In the genomic region with DNA sequence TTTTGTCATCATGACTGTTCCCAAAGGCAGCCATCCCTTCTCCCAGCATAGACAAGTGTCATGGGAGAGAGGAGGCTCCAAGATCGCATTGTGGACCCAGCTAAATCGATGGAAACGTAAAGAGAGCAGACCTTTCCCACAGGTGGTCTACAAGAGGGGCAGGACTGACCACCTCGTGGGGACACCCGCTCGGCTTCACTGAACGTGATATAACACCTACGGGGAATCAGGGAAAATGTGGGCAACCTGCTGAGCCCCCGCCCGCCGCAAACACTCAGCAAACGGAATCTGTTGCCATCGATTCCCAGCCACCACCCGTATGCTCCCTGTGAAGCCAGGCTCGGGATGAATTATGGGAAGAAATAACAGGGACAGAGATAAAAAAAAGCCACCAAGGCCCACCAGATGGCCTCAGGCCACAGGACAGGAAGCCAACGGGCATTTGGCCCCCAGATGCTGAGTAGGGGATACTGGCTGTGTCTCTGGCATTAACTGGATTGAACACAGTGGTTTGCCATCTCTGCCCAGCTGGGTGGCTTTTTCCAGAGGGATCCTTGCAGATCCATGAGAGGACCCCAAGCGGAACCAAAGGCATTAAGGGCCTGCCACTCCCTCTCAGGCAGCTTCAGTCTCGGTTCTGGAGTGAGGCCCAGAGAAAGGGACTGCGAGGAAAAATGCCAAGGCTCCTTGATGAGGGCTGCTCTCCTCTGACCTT, we compare ENCODE assay signal across 22 cellular contexts. TPM values are rescaled to one million over a fixed set of nuclear protein-coding genes. Genes with fewer than 3 reads are reported as not detected.
A peak's percentile ranks its signal among the peaks of the same experiment; 100 is the strongest.
DNase-seq lines count a peak whose midpoint lies in the region; ATAC-seq and TF ChIP-seq lines count a peak whose summit lies in the region.
"Had no signal": no experiment of that assay in that cellular context is flagged by ENCODE, and none has a peak within 500 bp of the region (broad histone marks: within the 10 kb centered on the region; RNA-seq: fewer than 3 reads in every experiment).

No MANE protein-coding gene starts in this region.

- H4K20me1 ChIP-seq in OCI-LY1 (ENCODE audit: insufficient read depth, low read length) (no peaks in the 10 kb centered on the region), osteoblast (ENCODE audit: insufficient read depth, low read length) (no peaks in the 10 kb centered on the region)

- no peaks in the 10 kb centered on the region for H3K9me2 ChIP-seq in OCI-LY1 (ENCODE audit: low read depth, low read length)

- H3K4me1 Mint-ChIP-seq in stimulated activated memory B cell treated with anti-CD40 and anti-IgM and Interleukin-4, amounts not matched to agents 10 μg/mL and 1 μg/mL and 100 μg/mL, for 72 hours = no peaks in the 10 kb centered on the region
- H3K4me1 Mint-ChIP-seq: B cell; CD4-positive, CD25-positive, alpha-beta regulatory T cell; GM23338; IgD-negative memory B cell had no signal

- in situ Hi-C loops in GM13976 (cut with MboI; ENCODE audit: low sequenced_read_pairs, unreplicated experiment) = no loop called here

- DNase-seq in caudate nucleus (lab: John Stamatoyannopoulos, UW) (no peak), medulla oblongata (ENCODE audit: extremely low spot score) (peak; percentile 9), osteoblast (ENCODE audit: insufficient read length, low spot score, missing footprints) (peak; percentile 52), GM13976 (ENCODE audit: low spot score) (no peak), foreskin melanocyte (no peak), D341Med (ENCODE audit: low spot score) (no peak)
- DNase-seq: Caco-2; CD4-positive, CD25-positive, alpha-beta regulatory T cell; DMS153; DMS79; GDM1; H7; HFFc6; KG1 had no signal

- peak overlapping the region; percentile 5 for H3K27ac ChIP-seq in OCI-LY1 (ENCODE audit: low read depth, low read length, poor library complexity, severe bottlenecking)
- H3K27ac ChIP-seq in caudate nucleus (ENCODE audit: low read depth, low read length) = peak overlapping the region; percentile 58
- H3K27ac ChIP-seq in osteoblast (ENCODE audit: low read depth, low read length) = no peak overlapping the region
- H3K27ac ChIP-seq: BLaER1 treated with 17β-estradiol and CSF1 and Interleukin-3, amounts not matched to agents 10 nM and 100 nM had no signal

- H3K4me2 ChIP-seq in OCI-LY1 (ENCODE audit: low read length) (no peak overlapping the region), osteoblast (ENCODE audit: insufficient read depth, low read length) (no peak overlapping the region)
- H3K4me2 ChIP-seq: BLaER1 treated with 17β-estradiol and CSF1 and Interleukin-3, amounts not matched to agents 10 nM and 100 nM; GM23338 had no signal

- H3K4me3 ChIP-seq in OCI-LY1 (ENCODE audit: low read depth, low read length, poor library complexity, severe bottlenecking) = no peak overlapping the region
- no peak overlapping the region for H3K4me3 ChIP-seq in osteoblast (ENCODE audit: insufficient read depth, low read length)
- H3K4me3 ChIP-seq: BLaER1 treated with 17β-estradiol and CSF1 and Interleukin-3, amounts not matched to agents 10 nM and 100 nM; GM23338 had no signal

- H3K36me3 ChIP-seq in OCI-LY1 (ENCODE audit: insufficient read depth, low read length) (peaks cover 99% of the 10 kb centered on the region), osteoblast (ENCODE audit: insufficient read depth, low read length) (no peaks in the 10 kb centered on the region)
- H3K36me3 ChIP-seq: BLaER1 treated with 17β-estradiol and CSF1 and Interleukin-3, amounts not matched to agents 10 nM and 100 nM had no signal

- peaks cover 18% of the 10 kb centered on the region for H3K4me1 ChIP-seq in OCI-LY1 (ENCODE audit: insufficient read depth, low read length, severe bottlenecking)
- H3K4me1 ChIP-seq in osteoblast (ENCODE audit: insufficient read depth, low read length) = no peaks in the 10 kb centered on the region
- H3K4me1 ChIP-seq: Caco-2 had no signal

- no peaks in the 10 kb centered on the region for H3K9me3 Mint-ChIP-seq in stimulated activated memory B cell treated with anti-CD40 and anti-IgM and Interleukin-4, amounts not matched to agents 10 μg/mL and 1 μg/mL and 100 μg/mL, for 72 hours
- H3K9me3 Mint-ChIP-seq: CD4-positive, CD25-positive, alpha-beta regulatory T cell; GM23338; HFFc6; IgD-negative memory B cell had no signal

- peaks cover 26% of the 10 kb centered on the region for H3K27me3 Mint-ChIP-seq in stimulated activated memory B cell treated with anti-CD40 and anti-IgM and Interleukin-4, amounts not matched to agents 10 μg/mL and 1 μg/mL and 100 μg/mL, for 72 hours

- no peak overlapping the region for H2AFZ ChIP-seq in OCI-LY1 (ENCODE audit: low read length)
- no peak overlapping the region for H2AFZ ChIP-seq in osteoblast (ENCODE audit: low read length)
- H2AFZ ChIP-seq: GM23338 had no signal

- H3K27ac Mint-ChIP-seq in stimulated activated memory B cell treated with anti-CD40 and anti-IgM and Interleukin-4, amounts not matched to agents 10 μg/mL and 1 μg/mL and 100 μg/mL, for 72 hours = no peak overlapping the region
- H3K27ac Mint-ChIP-seq: B cell; CD4-positive, CD25-positive, alpha-beta regulatory T cell; GM23338; HFFc6 had no signal

- no peak overlapping the region for H3K9ac ChIP-seq in OCI-LY1 (ENCODE audit: low read length)
- H3K9ac ChIP-seq: BLaER1 treated with 17β-estradiol and CSF1 and Interleukin-3, amounts not matched to agents 10 nM and 100 nM had no signal

- no peaks in the 10 kb centered on the region for H3F3A ChIP-seq in OCI-LY1 (ENCODE audit: insufficient read depth, low read length)

- H3K79me2 ChIP-seq in OCI-LY1 (ENCODE audit: insufficient read depth, low read length) (0 out of 2 replicates have a peak, but pooled peaks cover 8% of the 10 kb centered on the region), osteoblast (ENCODE audit: insufficient read depth, low read length) (no peaks in the 10 kb centered on the region)

- no peak for ATAC-seq in stimulated activated memory B cell treated with anti-CD40 and anti-IgM and Interleukin-4, amounts not matched to agents 10 μg/mL and 1 μg/mL and 100 μg/mL, for 72 hours
- ATAC-seq: GM23338, HCT116, HepG2 had no signal

- no peaks in the 10 kb centered on the region for H3K27me3 ChIP-seq in OCI-LY1 (ENCODE audit: insufficient read depth, low read length)
- H3K27me3 ChIP-seq in osteoblast (ENCODE audit: insufficient read depth, low read length) = no peaks in the 10 kb centered on the region

- TF ChIP-seq CTCF in OCI-LY1 (IDR thresholded peaks at IDR 0.05; ENCODE audit: low read length) (no peak), osteoblast (IDR thresholded peaks at IDR 0.05; ENCODE audit: extremely low read depth, low read depth, low read length) (no peak), GM13976 (IDR thresholded peaks at IDR 0.05; ENCODE audit: borderline replicate concordance, control extremely low read depth, extremely low read depth, insufficient read depth, missing control alignments) (no peak)

- H3K9me3 ChIP-seq in OCI-LY1 (ENCODE audit: low read length) = no peaks in the 10 kb centered on the region
- H3K9me3 ChIP-seq in osteoblast (ENCODE audit: low read depth, low read length) = no peaks in the 10 kb centered on the region

- no peak overlapping the region for H3K4me3 Mint-ChIP-seq in stimulated activated memory B cell treated with anti-CD40 and anti-IgM and Interleukin-4, amounts not matched to agents 10 μg/mL and 1 μg/mL and 100 μg/mL, for 72 hours
- H3K4me3 Mint-ChIP-seq: B cell; CD4-positive, CD25-positive, alpha-beta regulatory T cell; GM23338; HFFc6; IgD-negative memory B cell had no signal

- no peaks in the 10 kb centered on the region for H3K36me3 Mint-ChIP-seq in stimulated activated memory B cell treated with anti-CD40 and anti-IgM and Interleukin-4, amounts not matched to agents 10 μg/mL and 1 μg/mL and 100 μg/mL, for 72 hours
- H3K36me3 Mint-ChIP-seq: CD4-positive, CD25-positive, alpha-beta regulatory T cell; IgD-negative memory B cell had no signal

RNA-seq across cellular contexts. Expression of a gene that starts 44.4 kb away (rescaled TPM):
- total RNA-seq in osteoblast = not detected in 2 replicates
- total RNA-seq: B cell; CD4-positive, CD25-positive, alpha-beta regulatory T cell; HepG2; HFFc6 had no signal

Comparison
In these comparisons a context has a peak if more than half of its experiments do, and no peak if none do; other contexts are left out.
1. DNase-seq: peak in medulla oblongata (single experiment) and osteoblast (single experiment); none in caudate nucleus (0 of 61), GM13976 (single experiment), foreskin melanocyte (single experiment) and D341Med (single experiment).